In genomic region chr17:8121531-8122390, GRCh38 we compare ENCODE assay signal across 8 cellular contexts. TPM values are rescaled to one million over a fixed set of nuclear protein-coding genes. Genes with fewer than 3 reads are reported as not detected.
DNase-seq lines count a peak whose midpoint lies in the region; ATAC-seq, FAIRE-seq and TF ChIP-seq lines count a peak whose summit lies in the region.

No MANE protein-coding gene starts in this region.

- H3K4me3 ChIP-seq in PC-9 (peak overlapping the region; percentile 81), astrocyte (ENCODE audit: insufficient read depth, low read depth, low read length) (peak overlapping the region; percentile 60), psoas muscle (peak overlapping the region; percentile 77)

- H3K9ac ChIP-seq in astrocyte (ENCODE audit: low read length): peak overlapping the region; percentile 49

- FAIRE-seq in astrocyte (lab: Jason Lieb, UNC): no peak

- H3K4me3 Mint-ChIP-seq in astrocyte (ENCODE audit: unreplicated experiment): peak overlapping the region; percentile 95

- H3K79me2 ChIP-seq in PC-9 (ENCODE audit: low read depth) (no peaks in the 10 kb centered on the region), astrocyte (ENCODE audit: insufficient read depth, low read length) (no peaks in the 10 kb centered on the region)

- H3K36me3 ChIP-seq in PC-9 (ENCODE audit: low read depth) (no peaks in the 10 kb centered on the region), astrocyte (ENCODE audit: insufficient read depth, low read length) (no peaks in the 10 kb centered on the region), psoas muscle (ENCODE audit: insufficient read depth in 1 of 2, low read depth in 1 of 2) (no peaks in the 10 kb centered on the region)

- POLR2A ChIA-PET in PC-9 (lab: Charles Lee; ENCODE audit: unreplicated experiment): interaction anchor here (0.5 to 0.9 kb wide), 3 partner anchors 28 to 51 kb away, joined by 4 to 11 read pairs (median 8); no protein-coding TSS in a partner anchor

- intact Hi-C loops in PC-9 (cut with micrococcal nuclease; ENCODE audit: unreplicated experiment): loop anchor here (1.0 kb wide), 1 partner anchor 37 kb away; no protein-coding TSS in a partner anchor
- intact Hi-C loops in psoas muscle (cut with DNase I): loop anchor here in 1 of 2 donors (2.0 kb wide), 3 partner anchors 17 to 65 kb away; no protein-coding TSS in a partner anchor

- H3K9me3 Mint-ChIP-seq in astrocyte (ENCODE audit: unreplicated experiment): no peaks in the 10 kb centered on the region

- TF ChIP-seq CTCF in PC-9 (conservative IDR thresholded peaks at IDR 0.05) (peak; percentile 60), astrocyte (IDR thresholded peaks at IDR 0.05; ENCODE audit: insufficient read depth, low read depth, low read length) (peak; percentile 10), psoas muscle (IDR thresholded peaks at IDR 0.05) (peak; percentile 41)

- H3K27ac Mint-ChIP-seq in astrocyte (ENCODE audit: unreplicated experiment): no peak overlapping the region

- no peaks in the 10 kb centered on the region for H3K9me2 ChIP-seq in PC-9 (ENCODE audit: insufficient read depth)

- peaks cover 5% of the 10 kb centered on the region; the same call in 1 of the 2 replicates for H4K20me1 ChIP-seq in PC-9 (ENCODE audit: insufficient read depth)
- peaks cover 11% of the 10 kb centered on the region for H4K20me1 ChIP-seq in astrocyte (ENCODE audit: insufficient read depth, low read length)

- 0 to 1% (median 1%) methylated on average over 48 to 88 of the region's 88 CpGs for WGBS in psoas muscle, 3 donors

- peaks cover 32% of the 10 kb centered on the region for H3F3A ChIP-seq in PC-9 (ENCODE audit: insufficient read depth, low read depth)

- H3K4me1 ChIP-seq in PC-9 (replicated peaks; ENCODE audit: insufficient read depth): peaks cover 23% of the 10 kb centered on the region
- H3K4me1 ChIP-seq in astrocyte (ENCODE audit: insufficient read depth, low read length): peaks cover 56% of the 10 kb centered on the region
- peaks cover 40% of the 10 kb centered on the region for H3K4me1 ChIP-seq in psoas muscle

- peaks cover 32% of the 10 kb centered on the region for H3K27me3 Mint-ChIP-seq in astrocyte (ENCODE audit: low read depth, unreplicated experiment)

- peaks cover 16% of the 10 kb centered on the region for H3K4me1 Mint-ChIP-seq in astrocyte (ENCODE audit: low read depth, unreplicated experiment)

- H3K4me2 ChIP-seq in PC-9 (peak overlapping the region; percentile 95), astrocyte (ENCODE audit: low read length) (peak overlapping the region; percentile 97)

- H3K27ac ChIP-seq in PC-9 (no peak overlapping the region), astrocyte (ENCODE audit: low read depth, low read length) (no peak overlapping the region), psoas muscle (no peak overlapping the region)

- peak; percentile 27 for ATAC-seq in HG02678 (IDR thresholded peaks at IDR 0.05; ENCODE audit: unreplicated experiment)
- peak; percentile 10 to 43 (median 18) for ATAC-seq in psoas muscle
- no peak for ATAC-seq in GM18511 (IDR thresholded peaks at IDR 0.05; ENCODE audit: unreplicated experiment)
- ATAC-seq in GM19395 (IDR thresholded peaks at IDR 0.05; ENCODE audit: unreplicated experiment): no peak

- H3K27me3 ChIP-seq in PC-9 (ENCODE audit: insufficient read depth, low read depth) (no peaks in the 10 kb centered on the region), astrocyte (ENCODE audit: insufficient read depth, low read length) (peaks cover 22% of the 10 kb centered on the region), psoas muscle (ENCODE audit: insufficient read depth in 3 of 3, low read length in 2 of 3) (peaks cover 0 to 37% (median 9%) of the 10 kb centered on the region in 3 donors)

- BruUV-seq in PC-9 (replicated peaks; lab: Mats Ljungman, UMichigan): no TSS peak

- H3K9me3 ChIP-seq in PC-9 (ENCODE audit: insufficient read depth, low read depth) (no peaks in the 10 kb centered on the region), astrocyte (ENCODE audit: insufficient read depth, low read depth, low read length) (no peaks in the 10 kb centered on the region), psoas muscle (no peaks in the 10 kb centered on the region)

- DNase-seq in EL: peak; percentile 84
- peak in 1 of 2 experiments; percentile 89 for DNase-seq in PC-9
- DNase-seq in astrocyte (ENCODE audit: low read depth): peak; percentile 45
- DNase-seq in hippocampal formation (lab: John Stamatoyannopoulos, UW): peak; percentile 68 to 74
- peak; percentile 62 to 78 for DNase-seq in psoas muscle

- H3K36me3 Mint-ChIP-seq in astrocyte (ENCODE audit: low read depth, unreplicated experiment): no peaks in the 10 kb centered on the region

- H2AFZ ChIP-seq in PC-9: peak overlapping the region; percentile 86
- H2AFZ ChIP-seq in astrocyte (ENCODE audit: low read depth, low read length): peak overlapping the region; percentile 85

- CTCF ChIA-PET in PC-9 (lab: Charles Lee): interaction anchor here (0.6 to 0.7 kb wide), 2 partner anchors 48 to 288 kb away, joined by 3 read pairs; no protein-coding TSS in a partner anchor

RNA-seq across cellular contexts. Expression of gene HES7, which starts 2.1 kb away (rescaled TPM):
- total RNA-seq in PC-9 (2021): 2.6 and 9.0 TPM in 2 replicates
- total RNA-seq in astrocyte: 0.64 and 1.0 TPM in 2 replicates
- under 1 TPM in 1 of 4 donors, not detected in 3; 0.30 TPM for total RNA-seq in psoas muscle
- under 1 TPM in 1 of 3 donors, not detected in 2; 0.10 TPM for polyA plus RNA-seq in psoas muscle

RNA-seq across cellular contexts. Expression of gene ALOXE3, which starts 3.4 kb away (rescaled TPM):
- total RNA-seq in PC-9 (2021) (0.70 and 1.4 TPM in 2 replicates), astrocyte (0.17 and 0.82 TPM in 2 replicates), psoas muscle (not detected)
- under 1 TPM in 1 of 3 donors, not detected in 2; 0.42 TPM for polyA plus RNA-seq in psoas muscle

RNA-seq across cellular contexts. Expression of gene PER1, which starts 30.4 kb away (rescaled TPM):
- total RNA-seq in PC-9 (2021) (60.2 and 78.7 TPM in 2 replicates), astrocyte (17.0 and 18.1 TPM in 2 replicates), psoas muscle (100 to 1,000 TPM in 3 of 4 donors, 10 to 100 TPM in 1; 48.9 to 278 (median 166) TPM)
- polyA plus RNA-seq in psoas muscle: 100 to 1,000 TPM; 133 to 173 (median 145) TPM

RNA-seq across cellular contexts. Expression of gene ALOX12B, which starts 34.2 kb away (rescaled TPM):
- total RNA-seq in PC-9 (2021) (not detected in 2 replicates), astrocyte (not detected in 2 replicates), psoas muscle (not detected)
- polyA plus RNA-seq in psoas muscle: not detected

RNA-seq across cellular contexts. Expression of gene VAMP2, which starts 41.0 kb away (rescaled TPM):
- total RNA-seq in PC-9 (2021) (29.3 and 35.1 TPM in 2 replicates), astrocyte (28.0 and 31.3 TPM in 2 replicates), psoas muscle (10 to 100 TPM; 39.7 to 59.2 (median 49.8) TPM)
- 10 to 100 TPM; 33.2 to 49.5 (median 35.2) TPM for polyA plus RNA-seq in psoas muscle

Comparison
In these comparisons a context has a peak if more than half of its experiments do, and no peak if none do; other contexts are left out.
1. ATAC-seq: peak in HG02678 (single experiment) and psoas muscle (4 of 4); none in GM18511 (single experiment) and GM19395 (single experiment).
2. CTCF ChIP-seq: peak in every context shown above with its lines; median percentile 60 in PC-9; 41 in psoas muscle; 10 in astrocyte.
3. Peak in every context shown above with its lines, with median percentiles within 50 percentile points of each other: H3K4me3 ChIP-seq.